Comparison of ENCODE assay signal across 9 cellular contexts in the genomic region with DNA sequence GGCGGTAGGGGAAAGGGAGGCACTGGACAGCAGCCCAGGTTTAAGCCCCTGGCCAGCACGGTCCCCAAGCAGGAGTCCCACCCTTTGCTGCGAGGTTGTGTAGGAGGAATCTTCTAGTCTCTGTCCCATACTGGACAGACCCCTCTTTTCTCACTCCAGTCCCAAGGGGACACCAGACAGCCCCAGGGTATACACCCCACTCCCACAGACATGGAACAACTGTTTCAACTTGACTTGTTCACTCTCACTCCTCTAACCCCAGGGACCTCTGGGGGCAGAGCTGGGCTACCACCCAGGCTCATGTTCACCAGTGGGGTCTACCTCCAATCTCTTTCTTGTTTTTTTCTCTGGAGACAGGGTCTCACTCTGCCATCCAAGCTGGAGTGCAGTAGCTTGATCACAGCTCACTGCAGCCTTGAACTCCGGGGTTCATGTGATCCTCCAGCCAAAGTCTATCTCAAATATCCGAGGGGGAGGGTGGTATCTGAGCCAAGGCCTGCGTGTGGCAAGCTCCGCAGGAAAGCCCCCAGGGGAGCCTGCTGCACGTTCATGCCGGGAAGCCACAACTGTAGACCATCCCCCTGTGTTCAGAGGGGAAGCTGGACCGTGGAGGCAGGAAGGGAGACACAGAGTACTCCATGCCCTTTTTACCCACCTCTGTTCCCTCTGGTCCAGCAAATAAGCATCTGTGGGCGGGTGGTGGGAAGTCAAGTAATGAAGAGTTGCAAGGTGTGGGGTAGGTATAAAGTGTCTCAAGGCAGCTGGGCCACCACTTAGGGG. TPM values are rescaled to one million over a fixed set of nuclear protein-coding genes. Genes with fewer than 3 reads are reported as not detected.
DNase-seq lines count a peak whose midpoint lies in the region; ATAC-seq and TF ChIP-seq lines count a peak whose summit lies in the region.
"Had no signal": no experiment of that assay in that cellular context is flagged by ENCODE, and none has a peak within 500 bp of the region (broad histone marks: within the 10 kb centered on the region; RNA-seq: fewer than 3 reads in every experiment).

No MANE protein-coding gene starts in this region.

- peaks cover 22% of the 10 kb centered on the region for H3K4me1 ChIP-seq in OCI-LY3 (ENCODE audit: low read length)
- H3K4me1 ChIP-seq in esophagus squamous epithelium, result peaks cover 25 to 47% (median 27%) of the 10 kb centered on the region in 3 donors
- H3K4me1 ChIP-seq in trophoblast cell (ENCODE audit: control insufficient read depth in 1 of 2, insufficient read depth in 2 of 2, low read length in 2 of 2), result peaks cover 5 to 13% of the 10 kb centered on the region in 2 experiments

- H3K18ac ChIP-seq in trophoblast cell (ENCODE audit: low read length), result peak overlapping the region; percentile 33

- H4K91ac ChIP-seq in trophoblast cell (ENCODE audit: low read depth, low read length), result no peak overlapping the region

- intact Hi-C loops in esophagus squamous epithelium (cut with DNase I), result no loop called here

- H3K79me2 ChIP-seq in OCI-LY3 (ENCODE audit: low read length) (peaks cover 37% of the 10 kb centered on the region), trophoblast cell (ENCODE audit: control insufficient read depth, insufficient read depth, low read length, poor library complexity) (peaks cover 14% of the 10 kb centered on the region)

- peak overlapping the region; percentile 94 for H3K9ac ChIP-seq in OCI-LY3 (ENCODE audit: low read length)
- H3K9ac ChIP-seq in trophoblast cell (ENCODE audit: low read length), result no peak overlapping the region

- no peak for TF ChIP-seq POLR2A in esophagus squamous epithelium (IDR thresholded peaks at IDR 0.05)

- no peak overlapping the region for H2AK5ac ChIP-seq in trophoblast cell (ENCODE audit: low read length)

- H3K4me2 ChIP-seq in OCI-LY3 (ENCODE audit: low read length) (peak overlapping the region; percentile 98), trophoblast cell (ENCODE audit: low read length) (no peak overlapping the region)

- H4K8ac ChIP-seq in trophoblast cell (ENCODE audit: low read depth, low read length), result no peak overlapping the region

- ATAC-seq in HG02981 (IDR thresholded peaks at IDR 0.05; ENCODE audit: unreplicated experiment), result no peak

- H3K79me1 ChIP-seq in trophoblast cell (ENCODE audit: low read length), result peaks cover 16% of the 10 kb centered on the region

- H3K27me3 ChIP-seq in OCI-LY3 (ENCODE audit: low read depth, low read length) (no peaks in the 10 kb centered on the region), esophagus squamous epithelium (no peaks in the 10 kb centered on the region), trophoblast cell (ENCODE audit: insufficient read depth, low read length) (no peaks in the 10 kb centered on the region)

- H4K20me1 ChIP-seq in OCI-LY3 (ENCODE audit: insufficient read depth, low read length), result peaks cover 6% of the 10 kb centered on the region; the same call in 1 of the 2 replicates

- H3K14ac ChIP-seq in trophoblast cell (ENCODE audit: low read length), result no peak overlapping the region

- peak overlapping the region; percentile 19 for H3K4ac ChIP-seq in trophoblast cell (ENCODE audit: low read depth, low read length)

- H3K27ac ChIP-seq in OCI-LY3 (ENCODE audit: low read length) (peak overlapping the region; percentile 88), esophagus squamous epithelium (peak overlapping the region in 2 of 4 donors; percentile 33 to 39), trophoblast cell (ENCODE audit: low read depth, low read length) (no peak overlapping the region)

- WGBS in esophagus squamous epithelium, 2 donors, result 33 to 44% methylated on average over 6 to 10 of the region's 11 CpGs
- WGBS in trophoblast cell (ENCODE audit: extremely low coverage, insufficient coverage, insufficient read length), result no CpG with 5 or more reads among the region's 11 CpGs

- TF ChIP-seq CTCF in GM12864 (IDR thresholded peaks at IDR 0.05; ENCODE audit: low read depth, low read length, missing control alignments) (no peak), OCI-LY3 (IDR thresholded peaks at IDR 0.05; ENCODE audit: low read depth, low read length) (no peak), esophagus squamous epithelium (IDR thresholded peaks at IDR 0.05) (no peak)

- no peak overlapping the region for H2AFZ ChIP-seq in OCI-LY3 (ENCODE audit: low read depth, low read length)
- H2AFZ ChIP-seq in trophoblast cell (ENCODE audit: insufficient read depth, low read length, poor library complexity), result no peak overlapping the region

- no peak overlapping the region for H2BK5ac ChIP-seq in trophoblast cell (ENCODE audit: low read depth, low read length, poor library complexity)

- H4K12ac ChIP-seq in trophoblast cell (ENCODE audit: low read depth, low read length), result peak overlapping the region; percentile 16

- no peaks in the 10 kb centered on the region for H3K9me3 ChIP-seq in OCI-LY3 (ENCODE audit: insufficient read depth, low read length)
- H3K9me3 ChIP-seq in esophagus squamous epithelium, result no peaks in the 10 kb centered on the region
- peaks cover 6% of the 10 kb centered on the region for H3K9me3 ChIP-seq in trophoblast cell (ENCODE audit: insufficient read depth, low read depth, low read length)

- no peak overlapping the region for H3K23ac ChIP-seq in trophoblast cell (ENCODE audit: low read length)

- H3K4me3 ChIP-seq in GM12864 (ENCODE audit: low read depth, low read length), result peak overlapping the region; percentile 94
- H3K4me3 ChIP-seq in OCI-LY3 (ENCODE audit: low read length), result peak overlapping the region; percentile 87
- H3K4me3 ChIP-seq in esophagus squamous epithelium, result peak overlapping the region in 3 of 4 donors; percentile 82 to 99 (median 93)
- H3K4me3 ChIP-seq in trophoblast cell (ENCODE audit: low read depth, low read length), result no peak overlapping the region

- H3K36me3 ChIP-seq in OCI-LY3 (replicated peaks; ENCODE audit: low read depth, low read length) (peaks cover 15% of the 10 kb centered on the region), esophagus squamous epithelium (peaks cover 9 to 41% (median 32%) of the 10 kb centered on the region in 3 donors), trophoblast cell (ENCODE audit: control insufficient read depth in 1 of 2, insufficient read depth in 2 of 2, low read length in 2 of 2) (peaks cover 34 to 39% of the 10 kb centered on the region in 2 experiments)

- H2BK120ac ChIP-seq in trophoblast cell (ENCODE audit: insufficient read depth, low read length, poor library complexity), result no peak overlapping the region

- H2BK12ac ChIP-seq in trophoblast cell (ENCODE audit: low read length), result no peak overlapping the region

- DNase-seq in GM12864 (ENCODE audit: low read depth) (no peak), esophagus squamous epithelium (lab: John Stamatoyannopoulos, UW) (no peak), trophoblast cell (no peak), cortex of kidney (lab: John Stamatoyannopoulos, UW) (no peak)
- DNase-seq in activated CD4-positive, alpha-beta T cell treated with anti-CD3 and anti-CD28 coated beads for 1 hour, result no peak
- no peak for DNase-seq in stimulated activated CD4-positive, alpha-beta T cell treated with anti-CD3 and anti-CD28 coated beads, Interleukin-4, amount 100 ng/mL, for 1 hour

RNA-seq across cellular contexts. Expression of gene PTGES2, which starts 1.8 kb away (rescaled TPM):
- 100 to 1,000 TPM in 1 of 4 donors, 10 to 100 TPM in 3; 54.2 to 118 (median 83.0) TPM for total RNA-seq in esophagus squamous epithelium
- polyA plus RNA-seq in trophoblast cell (2013), result 24.0 and 25.6 TPM in 2 replicates

RNA-seq across cellular contexts. Expression of gene LCN2, which starts 23.5 kb away (rescaled TPM):
- total RNA-seq in esophagus squamous epithelium, result 100 to 1,000 TPM in 3 of 4 donors, 10 to 100 TPM in 1; 36.2 to 931 (median 809) TPM
- not detected in 2 replicates for polyA plus RNA-seq in trophoblast cell (2013)
- total RNA-seq: SK-MEL-5 had no signal

RNA-seq across cellular contexts. Expression of gene BBLN, which starts 34.3 kb away (rescaled TPM):
- total RNA-seq in esophagus squamous epithelium, result 100 to 1,000 TPM; 124 to 214 (median 162) TPM
- 57.0 and 59.5 TPM in 2 replicates for polyA plus RNA-seq in trophoblast cell (2013)

RNA-seq across cellular contexts. Expression of gene SLC25A25, which starts 57.7 kb away (rescaled TPM):
- 10 to 100 TPM; 15.8 to 37.9 (median 24.1) TPM for total RNA-seq in esophagus squamous epithelium
- 10.2 and 11.5 TPM in 2 replicates for polyA plus RNA-seq in trophoblast cell (2013)

RNA-seq across cellular contexts. Expression of gene NAIF1, which starts 58.6 kb away (rescaled TPM):
- 1 to 10 TPM; 6.3 to 8.8 (median 7.8) TPM for total RNA-seq in esophagus squamous epithelium
- 6.6 and 7.1 TPM in 2 replicates for polyA plus RNA-seq in trophoblast cell (2013)
